In genomic region chr1:52404116-52404974, GRCh38 we compare ENCODE assay signal across 8 cellular contexts.
DNase-seq lines count a peak whose midpoint lies in the region; ATAC-seq lines count a peak whose summit lies in the region.

ORC1 (minus strand) TSS chr1:52404423; CDS start chr1:52402223, 2,200 bp downstream.
PRPF38A (plus strand) TSS chr1:52404602; CDS start chr1:52404750, 148 bp downstream.

- ATAC-seq in GM19025 (IDR thresholded peaks at IDR 0.05; ENCODE audit: low read depth, unreplicated experiment) (peak; percentile 92), HG03342 (IDR thresholded peaks at IDR 0.05; ENCODE audit: unreplicated experiment) (peak; percentile 94)

- DNase-seq in AG20443 (ENCODE audit: low spot score) = peak; percentile 99
- peak; percentile 95 for DNase-seq in NCI-H345 treated with DMSO at 0.1 percent for 48 hours (lab: John Stamatoyannopoulos, UW; ENCODE audit: unreplicated experiment)
- DNase-seq in activated CD4-positive, CD25-positive, alpha-beta regulatory T cell (lab: John Stamatoyannopoulos, UW) = peak; percentile 93 to 94 (median 94)
- DNase-seq in central memory CD4-positive, alpha-beta T cell = peak; percentile 96
- peak; percentile 98 for DNase-seq in iris pigment epithelial cell (ENCODE audit: low read depth)
- DNase-seq in stimulated activated CD4-positive, alpha-beta T cell treated with anti-CD3 and anti-CD28 coated beads, Interleukin-12 subunit alpha, Interleukin-12 subunit beta, amount 100 ng/mL, for 4 hours = peak; percentile 97

Comparison
In these comparisons a context has a peak if more than half of its experiments do, and no peak if none do; other contexts are left out.
1. Peak in every context shown above with its lines: DNase-seq and ATAC-seq.